ENCODE assay signal across 25 cellular contexts in genomic region chr2:71464389-71464788, GRCh38. TPM values are rescaled to one million over a fixed set of nuclear protein-coding genes. Genes with fewer than 3 reads are reported as not detected.
DNase-seq lines count a peak whose midpoint lies in the region; ATAC-seq and TF ChIP-seq lines count a peak whose summit lies in the region.
"Had no signal": no experiment of that assay in that cellular context is flagged by ENCODE, and none has a peak within 500 bp of the region (broad histone marks: within the 10 kb centered on the region; RNA-seq: fewer than 3 reads in every experiment).

No MANE protein-coding gene starts in this region.

- H3K36me3 Mint-ChIP-seq in activated CD8-positive, alpha-beta memory T cell treated with anti-CD3 and anti-CD28 coated beads, Interleukin-2, amount 10 ng/mL, durations not matched to agents 7 days and 5 days: no peaks in the 10 kb centered on the region
- no peaks in the 10 kb centered on the region for H3K36me3 Mint-ChIP-seq in osteocyte (ENCODE audit: unreplicated experiment)

- H3K27me3 ChIP-seq in suprapubic skin: peaks cover 61% of the 10 kb centered on the region
- H3K27me3 ChIP-seq: SJSA1 had no signal

- H3K4me3 ChIP-seq in suprapubic skin: no peak overlapping the region
- H3K4me3 ChIP-seq: SJSA1 had no signal

- TF ChIP-seq EP300 in suprapubic skin (IDR thresholded peaks at IDR 0.05): no peak

- WGBS in suprapubic skin: 80% methylated on average over 6 of the region's 6 CpGs

- no peak for TF ChIP-seq POLR2A in suprapubic skin (IDR thresholded peaks at IDR 0.05)

- peaks cover 28% of the 10 kb centered on the region for H3K27me3 Mint-ChIP-seq in activated CD8-positive, alpha-beta memory T cell treated with anti-CD3 and anti-CD28 coated beads, Interleukin-2, amount 10 ng/mL, durations not matched to agents 7 days and 5 days
- no peaks in the 10 kb centered on the region for H3K27me3 Mint-ChIP-seq in osteocyte (ENCODE audit: unreplicated experiment)

- no peak overlapping the region for H3K27ac ChIP-seq in suprapubic skin
- H3K27ac ChIP-seq: 22Rv1, SJSA1 had no signal

- TF ChIP-seq CTCF in osteocyte (IDR thresholded peaks at IDR 0.05) (no peak), suprapubic skin (IDR thresholded peaks at IDR 0.05) (no peak)

- no peak overlapping the region for H3K4me3 Mint-ChIP-seq in activated CD8-positive, alpha-beta memory T cell treated with anti-CD3 and anti-CD28 coated beads, Interleukin-2, amount 10 ng/mL, durations not matched to agents 7 days and 5 days
- no peak overlapping the region for H3K4me3 Mint-ChIP-seq in osteocyte (ENCODE audit: unreplicated experiment)

- no peak for ATAC-seq in activated CD8-positive, alpha-beta memory T cell treated with anti-CD3 and anti-CD28 coated beads, Interleukin-2, amount 10 ng/mL, durations not matched to agents 7 days and 5 days
- ATAC-seq in left lobe of liver (no peak), GM21619 (IDR thresholded peaks at IDR 0.05; ENCODE audit: unreplicated experiment) (no peak)
- ATAC-seq: HCT116 had no signal

- H3K27ac Mint-ChIP-seq in activated CD8-positive, alpha-beta memory T cell treated with anti-CD3 and anti-CD28 coated beads, Interleukin-2, amount 10 ng/mL, durations not matched to agents 7 days and 5 days: no peak overlapping the region
- H3K27ac Mint-ChIP-seq in osteocyte (ENCODE audit: unreplicated experiment): no peak overlapping the region

- H3K9me3 Mint-ChIP-seq in activated CD8-positive, alpha-beta memory T cell treated with anti-CD3 and anti-CD28 coated beads, Interleukin-2, amount 10 ng/mL, durations not matched to agents 7 days and 5 days (ENCODE audit: low read depth): no peaks in the 10 kb centered on the region
- no peaks in the 10 kb centered on the region for H3K9me3 Mint-ChIP-seq in osteocyte (ENCODE audit: unreplicated experiment)

- H3K36me3 ChIP-seq in suprapubic skin: no peaks in the 10 kb centered on the region

- no peaks in the 10 kb centered on the region for H3K9me3 ChIP-seq in suprapubic skin
- H3K9me3 ChIP-seq: SJSA1 had no signal

- peaks cover 5% of the 10 kb centered on the region for H3K4me1 Mint-ChIP-seq in activated CD8-positive, alpha-beta memory T cell treated with anti-CD3 and anti-CD28 coated beads, Interleukin-2, amount 10 ng/mL, durations not matched to agents 7 days and 5 days
- peaks cover 49% of the 10 kb centered on the region for H3K4me1 Mint-ChIP-seq in osteocyte (ENCODE audit: unreplicated experiment)

- CTCF ChIA-PET in activated CD8-positive, alpha-beta memory T cell treated with anti-CD3 and anti-CD28 coated beads, Interleukin-2, amount 10 ng/mL, durations not matched to agents 7 days and 5 days (lab: Charles Lee): interaction anchor here (0.5 kb wide), 1 partner anchor 20 kb away, joined by 4 read pairs; no protein-coding TSS in a partner anchor

- DNase-seq in activated CD8-positive, alpha-beta memory T cell treated with anti-CD3 and anti-CD28 coated beads, Interleukin-2, amount 10 ng/mL, durations not matched to agents 7 days and 5 days: peak; percentile 12
- DNase-seq in activated CD8-positive, alpha-beta memory T cell treated with anti-CD3 and anti-CD28 coated beads for 24 hours: no peak
- DNase-seq in left lobe of liver (ENCODE audit: low spot score) (peak; percentile 35), osteocyte (ENCODE audit: extremely low spot score, unreplicated experiment) (peak; percentile 70), suprapubic skin (ENCODE audit: low spot score in 2 of 2) (no peak), epidermal melanocyte (ENCODE audit: insufficient read length, low spot score) (no peak)
- DNase-seq in stimulated activated CD8-positive, alpha-beta memory T cell treated with anti-CD3 and anti-CD28 coated beads, Interleukin-4, amount 100 ng/mL, for 48 hours: peak; percentile 17
- DNase-seq: ACHN; Calu3; DMS79 treated with DMSO at 0.1 percent for 48 hours; GF-D8; KBM-7; NCI-H1105 treated with DMSO at 0.1 percent for 48 hours; NCI-H146; NCI-H1930; NCI-H446 treated with DMSO at 0.1 percent for 48 hours; NCI-H526; NCI-H82; NK-92 treated with Interleukin-12 subunit alpha and Interleukin-12 subunit beta, amount 100 ng/mL, for 24 hours; Right ventricle myocardium superior; RPMI8226 had no signal

- peaks cover 22% of the 10 kb centered on the region for H3K4me1 ChIP-seq in suprapubic skin

RNA-seq across cellular contexts. Expression of gene DYSF, which starts 11.0 kb away (rescaled TPM):
- 1 to 10 TPM; 7.3 to 8.9 TPM for total RNA-seq in activated CD8-positive, alpha-beta memory T cell treated with anti-CD3 and anti-CD28 coated beads, Interleukin-2, amount 10 ng/mL, durations not matched to agents 7 days and 5 days
- total RNA-seq in left lobe of liver (30.0 TPM), osteocyte (68.8 and 72.0 TPM in 2 replicates), suprapubic skin (1 to 10 TPM; 1.7 to 5.0 (median 2.6) TPM)

Comparison
In these comparisons a context has a peak if more than half of its experiments do, and no peak if none do; other contexts are left out.
1. DNase-seq: peak in activated CD8-positive, alpha-beta memory T cell treated with anti-CD3 and anti-CD28 coated beads, Interleukin-2, amount 10 ng/mL, durations not matched to agents 7 days and 5 days (single experiment), left lobe of liver (single experiment), osteocyte (single experiment) and stimulated activated CD8-positive, alpha-beta memory T cell treated with anti-CD3 and anti-CD28 coated beads, Interleukin-4, amount 100 ng/mL, for 48 hours (single experiment); none in activated CD8-positive, alpha-beta memory T cell treated with anti-CD3 and anti-CD28 coated beads for 24 hours (single experiment), suprapubic skin (0 of 2) and epidermal melanocyte (single experiment).